In the genomic region with DNA sequence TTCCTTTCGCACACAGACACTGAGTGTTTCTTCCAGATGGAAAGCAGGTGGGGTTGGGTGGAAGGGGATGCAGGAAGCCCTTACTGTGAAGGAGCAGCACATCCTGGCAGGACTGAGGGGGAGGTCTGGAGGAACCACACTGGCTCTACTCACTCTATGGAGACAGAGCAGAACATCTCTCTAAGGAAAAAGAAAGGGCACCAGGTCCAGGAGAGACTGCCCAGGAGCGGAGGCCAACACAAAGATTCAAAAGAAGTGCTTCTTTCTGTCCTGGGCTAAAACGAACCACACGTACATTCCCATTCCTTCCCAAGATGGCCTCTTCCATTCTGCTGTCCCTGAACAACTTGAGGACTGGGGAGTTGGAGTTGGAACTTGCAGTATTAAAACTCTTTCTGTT, we compare ENCODE assay signal across 17 cellular contexts. TPM values are rescaled to one million over a fixed set of nuclear protein-coding genes. Genes with fewer than 3 reads are reported as not detected.
DNase-seq lines count a peak whose midpoint lies in the region; ATAC-seq and TF ChIP-seq lines count a peak whose summit lies in the region.
"Had no signal": no experiment of that assay in that cellular context is flagged by ENCODE, and none has a peak within 500 bp of the region (broad histone marks: within the 10 kb centered on the region; RNA-seq: fewer than 3 reads in every experiment).

No MANE protein-coding gene starts in this region.

- no peaks in the 10 kb centered on the region for H3K9me3 ChIP-seq in tibial artery
- H3K9me3 ChIP-seq: SJSA1 had no signal

- peak overlapping the region; percentile 100 for H3K27ac ChIP-seq in VCaP
- H3K27ac ChIP-seq in tibial artery: no peak overlapping the region
- H3K27ac ChIP-seq: HL-60, SJSA1 had no signal

- H3K36me3 ChIP-seq in tibial artery: no peaks in the 10 kb centered on the region
- H3K36me3 ChIP-seq: SJSA1 had no signal

- peaks cover 0 to 34% (median 20%) of the 10 kb centered on the region in 4 donors for H3K4me1 ChIP-seq in tibial artery
- H3K4me1 ChIP-seq: SJSA1 had no signal

- TF ChIP-seq CTCF in VCaP (conservative IDR thresholded peaks at IDR 0.05) (no peak), tibial artery (IDR thresholded peaks at IDR 0.05) (no peak)

- DNase-seq in activated CD8-positive, alpha-beta memory T cell treated with anti-CD3 and anti-CD28 coated beads for 24 hours: peak; percentile 24
- no peak for DNase-seq in activated CD8-positive, alpha-beta memory T cell treated with anti-CD3 and anti-CD28 coated beads, Interleukin-2, amount 50 U/mL, for 48 hours
- DNase-seq in left lobe of liver (ENCODE audit: low spot score) (peak; percentile 5), ureter (ENCODE audit: low spot score) (peak; percentile 35), nucleus accumbens (lab: John Stamatoyannopoulos, UW) (no peak), tibial artery (no peak)
- DNase-seq: 8988T, DMS 273 treated with DMSO at 0.1 percent for 48 hours, GF-D8, NCI-H2029, NCI-H510A, NCI-H774 had no signal

- H3K27me3 ChIP-seq in tibial artery: no peaks in the 10 kb centered on the region
- H3K27me3 ChIP-seq: SJSA1 had no signal

- ATAC-seq in left lobe of liver (no peak), GM18909 (IDR thresholded peaks at IDR 0.05; ENCODE audit: poor library complexity, unreplicated experiment) (no peak)

- no peak overlapping the region for H3K4me3 ChIP-seq in tibial artery
- H3K4me3 ChIP-seq: SJSA1 had no signal

- intact Hi-C loops in tibial artery (cut with DNase I; ENCODE audit: low total_unique reads): no loop called here

RNA-seq across cellular contexts. Expression of a gene that starts 13.8 kb away (rescaled TPM):
- 27.0 TPM for total RNA-seq in left lobe of liver
- total RNA-seq in ureter: 72.7 TPM
- total RNA-seq: LHCN-M2, SJSA1 had no signal

Comparison
In these comparisons a context has a peak if more than half of its experiments do, and no peak if none do; other contexts are left out.
1. DNase-seq: peak in activated CD8-positive, alpha-beta memory T cell treated with anti-CD3 and anti-CD28 coated beads for 24 hours (single experiment), left lobe of liver (single experiment) and ureter (single experiment); none in activated CD8-positive, alpha-beta memory T cell treated with anti-CD3 and anti-CD28 coated beads, Interleukin-2, amount 50 U/mL, for 48 hours (single experiment), nucleus accumbens (0 of 56) and tibial artery (0 of 2).